ENCODE assay signal across 8 cellular contexts in genomic region chr2:38377501-38378258, GRCh38. TPM values are rescaled to one million over a fixed set of nuclear protein-coding genes. Genes with fewer than 3 reads are reported as not detected.
DNase-seq lines count a peak whose midpoint lies in the region; ATAC-seq and FAIRE-seq lines count a peak whose summit lies in the region.

No MANE protein-coding gene starts in this region.

- H3K4me1 Mint-ChIP-seq in stimulated activated naive B cell treated with anti-CD40 and anti-IgM and Interleukin-4, amounts not matched to agents 10 μg/mL and 1 μg/mL and 100 μg/mL, for 72 hours, result peaks cover 21 to 50% of the 10 kb centered on the region in 2 donors

- ATAC-seq in GM18858 (IDR thresholded peaks at IDR 0.05; ENCODE audit: unreplicated experiment), result peak; percentile 10
- ATAC-seq in stimulated activated naive B cell treated with anti-CD40 and anti-IgM and Interleukin-4, amounts not matched to agents 10 μg/mL and 1 μg/mL and 100 μg/mL, for 72 hours (replicated peaks), result peak in 1 of 2 donors; percentile 63

- no peak for FAIRE-seq in frontal cortex (lab: Jason Lieb, UNC)

- peak overlapping the region; percentile 88 for H2AFZ ChIP-seq in ACC112 (ENCODE audit: low read length, unreplicated experiment)

- no peaks in the 10 kb centered on the region for H3K9me3 Mint-ChIP-seq in stimulated activated naive B cell treated with anti-CD40 and anti-IgM and Interleukin-4, amounts not matched to agents 10 μg/mL and 1 μg/mL and 100 μg/mL, for 72 hours

- peak overlapping the region; percentile 92 to 95 for H3K4me3 Mint-ChIP-seq in stimulated activated naive B cell treated with anti-CD40 and anti-IgM and Interleukin-4, amounts not matched to agents 10 μg/mL and 1 μg/mL and 100 μg/mL, for 72 hours

- peaks cover 15% of the 10 kb centered on the region for H3K4me1 ChIP-seq in ACC112 (ENCODE audit: control insufficient read depth, insufficient read depth, low read length, unreplicated experiment)

- H3K27me3 Mint-ChIP-seq in stimulated activated naive B cell treated with anti-CD40 and anti-IgM and Interleukin-4, amounts not matched to agents 10 μg/mL and 1 μg/mL and 100 μg/mL, for 72 hours, result peaks cover 0 to 5% of the 10 kb centered on the region in 2 donors

- H3K4me3 ChIP-seq in ACC112 (ENCODE audit: low read depth, low read length), result peak overlapping the region; percentile 93

- H3K36me3 ChIP-seq in ACC112 (ENCODE audit: insufficient read depth, low read length), result no peaks in the 10 kb centered on the region

- DNase-seq in NCI-H2171 (lab: John Stamatoyannopoulos, UW) (peak; percentile 28), iPS-NIHi11 (ENCODE audit: low spot score) (peak; percentile 15), UCSD-AML1 (lab: John Stamatoyannopoulos, UW; ENCODE audit: unreplicated experiment) (no peak), frontal cortex (ENCODE audit: low spot score in 2 of 2) (no peak)
- no peak for DNase-seq in stimulated activated naive B cell treated with anti-CD40 and anti-IgM and Interleukin-4, amounts not matched to agents 10 μg/mL and 1 μg/mL and 100 μg/mL, for 72 hours

- peak overlapping the region; percentile 97 for H3K27ac Mint-ChIP-seq in stimulated activated naive B cell treated with anti-CD40 and anti-IgM and Interleukin-4, amounts not matched to agents 10 μg/mL and 1 μg/mL and 100 μg/mL, for 72 hours

- no peaks in the 10 kb centered on the region for H3K27me3 ChIP-seq in ACC112 (ENCODE audit: insufficient read depth, low read length)

- H3K27ac ChIP-seq in ACC112 (ENCODE audit: low read depth, low read length) (no peak overlapping the region), angular gyrus (ENCODE audit: low read depth, low read length) (peak overlapping the region; percentile 15)

- peaks cover 39% of the 10 kb centered on the region for H3K79me2 ChIP-seq in ACC112 (ENCODE audit: control insufficient read depth, insufficient read depth, low read length, unreplicated experiment)

- H3K36me3 Mint-ChIP-seq in stimulated activated naive B cell treated with anti-CD40 and anti-IgM and Interleukin-4, amounts not matched to agents 10 μg/mL and 1 μg/mL and 100 μg/mL, for 72 hours, result no peaks in the 10 kb centered on the region

RNA-seq across cellular contexts. Expression of gene ATL2, which starts 0.6 kb away (rescaled TPM):
- 102 TPM for total RNA-seq in frontal cortex

Comparison
In these comparisons a context has a peak if more than half of its experiments do, and no peak if none do; other contexts are left out.
1. DNase-seq: peak in NCI-H2171 (single experiment) and iPS-NIHi11 (single experiment); none in stimulated activated naive B cell treated with anti-CD40 and anti-IgM and Interleukin-4, amounts not matched to agents 10 μg/mL and 1 μg/mL and 100 μg/mL, for 72 hours (single experiment), UCSD-AML1 (single experiment) and frontal cortex (0 of 2).